24 cellular contexts compared by ENCODE assay signal in the genomic region with DNA sequence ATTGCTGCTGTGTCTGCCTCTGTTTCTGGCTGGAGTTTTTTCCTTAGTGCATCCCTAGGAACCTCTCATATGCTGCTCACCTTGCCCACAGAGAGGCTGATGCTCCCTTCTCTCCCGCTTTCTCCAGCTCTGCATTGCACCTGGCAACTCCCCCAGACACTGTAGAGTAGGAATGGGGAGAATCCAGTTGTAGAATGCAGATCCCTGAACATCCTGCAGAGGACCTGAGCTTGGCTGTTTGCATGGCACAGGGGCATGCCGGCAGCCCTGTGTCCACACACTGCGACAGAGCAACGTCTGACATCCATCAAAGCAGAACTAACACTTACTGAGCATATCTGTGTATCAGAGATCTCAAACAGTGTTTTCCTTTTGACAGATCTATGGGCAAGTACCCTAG.
"Had no signal": no experiment of that assay in that cellular context is flagged by ENCODE, and none has a peak within 500 bp of the region (broad histone marks: within the 10 kb centered on the region; RNA-seq: fewer than 3 reads in every experiment).

No MANE protein-coding gene starts in this region.

- H3K4me2 ChIP-seq: hepatocyte had no signal

- H3K9me3 Mint-ChIP-seq: activated naive CD4-positive, alpha-beta T cell treated with anti-CD3 and anti-CD28 coated beads, Interleukin-2, amount 50 U/mL, for 24 hours; dendritic cell treated with granulocyte-macrophage colony-stimulating factor and Interleukin-4, amounts not matched to agents 40 ng/mL and 50 ng/mL, for 4 days; naive thymus-derived CD8-positive, alpha-beta T cell had no signal

- H3K27me3 ChIP-seq: adrenal gland, cardiac muscle cell, hepatocyte, tibial artery, uterus had no signal

- H3K36me3 Mint-ChIP-seq: activated naive CD4-positive, alpha-beta T cell treated with anti-CD3 and anti-CD28 coated beads, Interleukin-2, amount 50 U/mL, for 24 hours had no signal

- H3K4me3 ChIP-seq: adrenal gland, cardiac muscle cell, hepatocyte, lower lobe of right lung, tibial artery, uterus had no signal

- H2AFZ ChIP-seq: hepatocyte had no signal

- H3K27ac Mint-ChIP-seq: activated naive CD4-positive, alpha-beta T cell treated with anti-CD3 and anti-CD28 coated beads, Interleukin-2, amount 50 U/mL, for 24 hours; dendritic cell treated with granulocyte-macrophage colony-stimulating factor and Interleukin-4, amounts not matched to agents 40 ng/mL and 50 ng/mL, for 4 days had no signal

- H3K4me1 Mint-ChIP-seq: naive thymus-derived CD8-positive, alpha-beta T cell had no signal

- H3K4me3 Mint-ChIP-seq: activated naive CD4-positive, alpha-beta T cell treated with anti-CD3 and anti-CD28 coated beads, Interleukin-2, amount 50 U/mL, for 24 hours; dendritic cell treated with granulocyte-macrophage colony-stimulating factor and Interleukin-4, amounts not matched to agents 40 ng/mL and 50 ng/mL, for 4 days; naive thymus-derived CD8-positive, alpha-beta T cell had no signal

- H3K4me1 ChIP-seq: adrenal gland, lower lobe of right lung, tibial artery, uterus had no signal

- H3K27ac ChIP-seq: adrenal gland, cardiac muscle cell, hepatocyte, lower lobe of right lung, tibial artery, uterus had no signal

- H3K36me3 ChIP-seq: adrenal gland, cardiac muscle cell, uterus had no signal

- H3K27me3 Mint-ChIP-seq: activated naive CD4-positive, alpha-beta T cell treated with anti-CD3 and anti-CD28 coated beads, Interleukin-2, amount 50 U/mL, for 24 hours; dendritic cell treated with granulocyte-macrophage colony-stimulating factor and Interleukin-4, amounts not matched to agents 40 ng/mL and 50 ng/mL, for 4 days; naive thymus-derived CD8-positive, alpha-beta T cell had no signal

- H3K79me2 ChIP-seq: hepatocyte had no signal

- ATAC-seq: activated CD4-positive, CD25-positive, alpha-beta regulatory T cell treated with anti-CD3 and anti-CD28 coated beads, Interleukin-2, amount 50 U/mL, for 24 hours; left cardiac atrium; lower lobe of right lung; naive thymus-derived CD8-positive, alpha-beta T cell; stimulated activated naive CD8-positive, alpha-beta T cell treated with anti-CD3 and anti-CD28 coated beads, Interleukin-15, Interleukin-2, amounts not matched to agents 100 U/mL and 50 U/mL, for 24 hours had no signal

- DNase-seq: activated CD4-positive, alpha-beta T cell treated with anti-CD3 and anti-CD28 coated beads, Interleukin-2, amount 50 U/mL, for 1 hour; activated CD8-positive, alpha-beta memory T cell treated with anti-CD3 and anti-CD28 coated beads, Interleukin-2, amount 50 U/mL, for 4 hours; activated effector memory CD4-positive, alpha-beta T cell treated with anti-CD3 and anti-CD28 coated beads, Interleukin-2, amount 50 U/mL, for 16 hours; activated T-cell treated with anti-CD3 and anti-CD28 coated beads, Interleukin-2, amount 50 U/mL, for 48 hours; adrenal gland; effector memory CD4-positive, alpha-beta T cell; left cardiac atrium; lower lobe of right lung; naive thymus-derived CD8-positive, alpha-beta T cell; occipital lobe; posterior cingulate gyrus; stimulated activated CD4-positive, alpha-beta T cell treated with anti-CD3 and anti-CD28 coated beads, Interleukin-12 subunit alpha, Interleukin-12 subunit beta, amount 100 ng/mL, for 4 hours; stimulated activated CD4-positive, alpha-beta T cell treated with anti-CD3 and anti-CD28 coated beads, Interleukin-1b, Interleukin-23, amount 100 ng/mL, for 48 hours; stimulated activated CD8-positive, alpha-beta memory T cell treated with anti-CD3 and anti-CD28 coated beads, Interleukin-4, amount 100 ng/mL, for 48 hours; stimulated activated naive CD8-positive, alpha-beta T cell treated with anti-CD3 and anti-CD28 coated beads, Interleukin-15, Interleukin-2, amounts not matched to agents 100 U/mL and 50 U/mL, for 24 hours; substantia nigra; T1000; tibial artery; uterus had no signal

- H3K9me3 ChIP-seq: adrenal gland, lower lobe of right lung, tibial artery, uterus had no signal
